Comparison of ENCODE assay signal across 9 cellular contexts in the genomic region with DNA sequence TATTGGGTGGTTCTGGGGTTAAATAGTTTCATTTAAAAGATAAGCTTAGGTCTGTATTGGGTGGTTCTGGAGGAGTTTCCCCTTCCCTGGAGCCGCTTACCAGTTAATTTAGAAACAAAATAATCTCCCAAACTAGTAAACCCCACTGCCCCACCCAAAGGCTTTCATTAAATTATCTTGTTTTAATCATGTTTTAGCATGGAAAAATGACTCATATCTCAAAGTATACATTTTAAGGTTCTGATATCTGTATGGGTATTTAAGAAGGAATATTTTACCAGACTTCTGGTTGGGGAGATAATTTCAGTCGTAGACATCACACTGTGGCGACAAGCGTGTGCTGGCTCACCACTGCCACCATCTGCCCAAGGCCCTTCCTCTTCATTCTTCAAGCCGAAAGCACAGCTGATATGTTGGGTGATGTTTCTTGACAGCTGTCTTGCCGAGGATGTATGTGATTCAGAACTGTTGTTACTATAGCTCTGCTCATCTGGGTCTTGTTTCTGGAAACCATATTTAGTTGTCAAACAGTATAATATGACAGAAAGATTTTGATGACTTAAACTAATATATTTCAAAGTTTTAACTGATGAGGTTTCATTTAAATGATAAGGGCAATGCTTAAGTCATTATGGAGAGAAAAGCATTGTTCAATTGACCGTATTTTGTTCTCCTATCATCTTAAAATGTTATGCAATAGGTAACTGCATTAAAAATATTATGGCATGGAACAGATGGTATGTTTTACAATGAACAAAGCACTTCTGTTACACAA. TPM values are rescaled to one million over a fixed set of nuclear protein-coding genes. Genes with fewer than 3 reads are reported as not detected.
DNase-seq lines count a peak whose midpoint lies in the region; ATAC-seq, FAIRE-seq and TF ChIP-seq lines count a peak whose summit lies in the region.
"Had no signal": no experiment of that assay in that cellular context is flagged by ENCODE, and none has a peak within 500 bp of the region (broad histone marks: within the 10 kb centered on the region; RNA-seq: fewer than 3 reads in every experiment).

No MANE protein-coding gene starts in this region.

- TF ChIP-seq EP300 in GM12878 (IDR thresholded peaks at IDR 0.05; ENCODE audit: borderline replicate concordance in 1 of 2, control insufficient read depth in 1 of 2, low read depth in 2 of 2, low read length in 2 of 2) (no peak), upper lobe of left lung (IDR thresholded peaks at IDR 0.05) (no peak)

- no peaks in the 10 kb centered on the region for H3K36me3 ChIP-seq in PC-9 (ENCODE audit: low read depth)
- H3K36me3 ChIP-seq in GM12878 (ENCODE audit: control insufficient read depth in 2 of 2, insufficient read depth in 2 of 2, low read length in 1 of 2), result no peaks in the 10 kb centered on the region
- H3K36me3 ChIP-seq in upper lobe of left lung, result no peaks in the 10 kb centered on the region

- H3K9me2 ChIP-seq in PC-9 (ENCODE audit: insufficient read depth), result no peaks in the 10 kb centered on the region

- no peak overlapping the region for H3K4me2 ChIP-seq in PC-9
- H3K4me2 ChIP-seq in GM12878 (ENCODE audit: control insufficient read depth, insufficient read depth), result no peak overlapping the region

- H3F3A ChIP-seq in PC-9 (ENCODE audit: insufficient read depth, low read depth), result no peaks in the 10 kb centered on the region

- SMC1A ChIA-PET in GM12878 (lab: Charles Lee; ENCODE audit: uncharacterized antibody, unreplicated experiment), result interaction anchor here (0.6 to 1.0 kb wide), 3 partner anchors 29 to 330 kb away, joined by 3 read pairs; no protein-coding TSS in a partner anchor

- no peaks in the 10 kb centered on the region for H3K9me3 ChIP-seq in PC-9 (ENCODE audit: insufficient read depth, low read depth)
- H3K9me3 ChIP-seq in GM12878 (replicated peaks; ENCODE audit: control insufficient read depth, insufficient read depth, low read length), result no peaks in the 10 kb centered on the region
- no peaks in the 10 kb centered on the region for H3K9me3 ChIP-seq in upper lobe of left lung

- H3K27ac ChIP-seq in PC-9 (no peak overlapping the region), GM12878 (ENCODE audit: control insufficient read depth, insufficient read depth) (no peak overlapping the region), upper lobe of left lung (no peak overlapping the region)

- in situ Hi-C loops in GM12878 (cut with MboI), result no loop called here

- no peak overlapping the region for H2AFZ ChIP-seq in PC-9
- no peak overlapping the region for H2AFZ ChIP-seq in GM12878 (ENCODE audit: control insufficient read depth, low read depth, low read length)

- H3K4me3 ChIP-seq in PC-9 (no peak overlapping the region), GM12878 (no peak overlapping the region), upper lobe of left lung (no peak overlapping the region)

- WGBS in GM12878 (ENCODE audit: insufficient coverage, insufficient replicate concordance, low lambda C conversion rate, missing lambda C conversion rate), result 5% methylated on average over 7 of the region's 7 CpGs
- WGBS in upper lobe of left lung, 2 donors, result 24 to 25% methylated on average over 7 of the region's 7 CpGs

- H3K27me3 ChIP-seq in PC-9 (ENCODE audit: insufficient read depth, low read depth) (peaks cover 26% of the 10 kb centered on the region), GM12878 (replicated peaks in 1 of 2; ENCODE audit: control insufficient read depth in 2 of 2, insufficient read depth in 2 of 2, low read length in 1 of 2) (peaks cover 3 to 10% of the 10 kb centered on the region in 2 experiments; a peak in 3 of 4 replicates), upper lobe of left lung (peaks cover 0 to 10% (median 5%) of the 10 kb centered on the region in 4 donors)

- RAD21 ChIA-PET in GM12878 (lab: Charles Lee; ENCODE audit: unreplicated experiment), result interaction anchor here (1.5 kb wide), 1 partner anchor 481 kb away, joined by 4 read pairs; no protein-coding TSS in a partner anchor

- no TSS peak for BruUV-seq in PC-9 (replicated peaks; lab: Mats Ljungman, UMichigan)
- no TSS peak for BruUV-seq in GM12878 (replicated peaks; lab: Mats Ljungman, UMichigan)

- peak; percentile 41 for FAIRE-seq in GM12878 (lab: Jason Lieb, UNC)

- TF ChIP-seq RAD21 in GM12878 (IDR thresholded peaks at IDR 0.05; ENCODE audit: insufficient read depth, low read depth, low read length), result peak; percentile 44; the same call in 1 of the 2 replicates

- H3K79me2 ChIP-seq in PC-9 (ENCODE audit: low read depth) (no peaks in the 10 kb centered on the region), GM12878 (ENCODE audit: control insufficient read depth, insufficient read depth, low read length) (no peaks in the 10 kb centered on the region)

- ATAC-seq in HG03354 (IDR thresholded peaks at IDR 0.05; ENCODE audit: poor library complexity, severe bottlenecking, unreplicated experiment), result peak; percentile 53
- peak; percentile 72 for ATAC-seq in GM12878
- ATAC-seq in GM18520 (IDR thresholded peaks at IDR 0.05; ENCODE audit: unreplicated experiment), result no peak
- ATAC-seq in upper lobe of left lung (ENCODE audit: low FRiP score in 2 of 2), result no peak

- no peak overlapping the region for H3K9ac ChIP-seq in GM12878 (ENCODE audit: control insufficient read depth, insufficient read depth, low read length)

- H3K4me1 ChIP-seq in PC-9 (replicated peaks; ENCODE audit: insufficient read depth) (no peaks in the 10 kb centered on the region), GM12878 (ENCODE audit: control insufficient read depth, insufficient read depth, low read length) (no peaks in the 10 kb centered on the region), upper lobe of left lung (peaks cover 10 to 11% (median 10%) of the 10 kb centered on the region in 4 donors)

- intact Hi-C loops in PC-9 (cut with micrococcal nuclease; ENCODE audit: unreplicated experiment), result loop anchor here (1.0 to 5.0 kb wide), 4 partner anchors 77 to 481 kb away; no protein-coding TSS in a partner anchor
- intact Hi-C loops in GM12878 (cut with micrococcal nuclease; ENCODE audit: unreplicated experiment), result loop anchor here (2.0 to 10.0 kb wide), 2 partner anchors 101 to 129 kb away; no protein-coding TSS in a partner anchor

- H4K20me1 ChIP-seq in PC-9 (ENCODE audit: insufficient read depth), result no peaks in the 10 kb centered on the region; the same call in 1 of the 2 replicates
- H4K20me1 ChIP-seq in GM12878 (ENCODE audit: control insufficient read depth, insufficient read depth), result no peaks in the 10 kb centered on the region

- peak; percentile 7 for DNase-seq in DMS153 (lab: John Stamatoyannopoulos, UW)
- DNase-seq in PC-9, result peak in 1 of 2 experiments; percentile 23
- no peak for DNase-seq in GM12878 (ENCODE audit: low read depth, low spot score)
- peak; percentile 81 for DNase-seq in myocyte (ENCODE audit: low read depth)
- DNase-seq in upper lobe of left lung, result no peak
- DNase-seq in activated gamma-delta T cell (lab: John Stamatoyannopoulos, UW), result no peak

- TF ChIP-seq POLR2A in GM12878 (IDR thresholded peaks at IDR 0.05; ENCODE audit: low read depth, low read length), result no peak
- no peak for TF ChIP-seq POLR2A in upper lobe of left lung (IDR thresholded peaks at IDR 0.05)

- POLR2A ChIA-PET in PC-9 (lab: Charles Lee; ENCODE audit: unreplicated experiment) (no interaction called here), GM12878 (lab: Charles Lee) (no interaction called here)

- CTCF ChIA-PET in PC-9 (lab: Charles Lee), result interaction anchor here (0.5 to 0.6 kb wide), 3 partner anchors 11 to 875 kb away, joined by 4 to 6 read pairs (median 6); no protein-coding TSS in a partner anchor
- CTCF ChIA-PET in GM12878 (lab: Yijun Ruan, JAX), result interaction anchor here (1.4 kb wide), 1 partner anchor 96 kb away, joined by 4 read pairs; no protein-coding TSS in a partner anchor

- TF ChIP-seq CTCF in PC-9 (conservative IDR thresholded peaks at IDR 0.05), result peak; percentile 50; the same call in 1 of the 2 replicates
- peak; percentile 41 to 58 (median 42); a peak in 5 of 6 replicates for TF ChIP-seq CTCF in GM12878 (IDR thresholded peaks at IDR 0.05 in 2 of 3, conservative IDR thresholded peaks at IDR 0.05 in 1 of 3; ENCODE audit: control insufficient read depth in 2 of 3, extremely low read depth in 1 of 3, insufficient read depth in 1 of 3, low read depth in 3 of 3, low read length in 3 of 3)
- TF ChIP-seq CTCF in upper lobe of left lung (IDR thresholded peaks at IDR 0.05), result no peak

RNA-seq across cellular contexts. Expression of a gene that starts 5.1 kb away (rescaled TPM):
- not detected in 2 replicates for total RNA-seq in PC-9 (2021)
- total RNA-seq in GM12878 (2013; cell fraction: nucleolus; rRNA removed), result not detected in 2 replicates
- not detected in 2 replicates for total RNA-seq in GM12878 (2014; rRNA removed)
- total RNA-seq in GM12878 (2014; rRNA removed; fragmentation: Illumina TruSeq; extraction: Trizol), result not detected in 2 replicates
- not detected in 2 replicates for total RNA-seq in GM12878 (2021)
- polyA plus RNA-seq in GM12878 (2011; ENCODE audit: low read depth), result not detected
- not detected in 2 replicates for polyA plus RNA-seq in GM12878 (2011; rRNA removed)
- polyA plus RNA-seq in GM12878 (2011; cell fraction: cytosol; rRNA removed), result not detected in 2 replicates
- polyA plus RNA-seq in GM12878 (2011; cell fraction: nucleus; rRNA removed), result not detected in 2 replicates
- not detected in 2 replicates for polyA plus RNA-seq in GM12878 (2012)
- not detected in 2 replicates for polyA plus RNA-seq in GM12878 (2014; fragmentation: Illumina TruSeq; extraction: Trizol)
- not detected for polyA plus RNA-seq in GM12878 (2014; fragmentation: Nextera tagmentation; extraction: Ambion mirVana)
- not detected in 2 replicates for polyA plus RNA-seq in GM12878 (2014; rRNA removed)
- polyA plus RNA-seq in GM12878 (2016; fragmentation: Nextera tagmentation; extraction: Ambion mirVana), result not detected
- polyA minus RNA-seq in GM12878 (2011; rRNA and poly(A)+ RNA removed), result not detected in 2 replicates
- polyA minus RNA-seq in GM12878 (2011; cell fraction: cytosol; rRNA and poly(A)+ RNA removed), result not detected in 2 replicates
- not detected in 2 replicates for polyA minus RNA-seq in GM12878 (2011; cell fraction: nucleus; rRNA and poly(A)+ RNA removed)
- total RNA-seq in myocyte, result not detected in 2 replicates
- polyA plus RNA-seq in myocyte (2012), result not detected
- not detected for total RNA-seq in upper lobe of left lung
- total RNA-seq: mononuclear cell had no signal

RNA-seq across cellular contexts. Expression of a gene that starts 17.3 kb away (rescaled TPM):
- 3.5 and 3.8 TPM in 2 replicates for total RNA-seq in PC-9 (2021)
- total RNA-seq in GM12878 (2013; cell fraction: nucleolus; rRNA removed), result not detected in 2 replicates
- total RNA-seq in GM12878 (2014; rRNA removed), result not detected in 2 replicates
- not detected in 2 replicates for total RNA-seq in GM12878 (2014; rRNA removed; fragmentation: Illumina TruSeq; extraction: Trizol)
- total RNA-seq in GM12878 (2021), result 0.08 and 0.19 TPM in 2 replicates
- not detected for polyA plus RNA-seq in GM12878 (2011; ENCODE audit: low read depth)
- not detected in 2 replicates for polyA plus RNA-seq in GM12878 (2011; rRNA removed)
- polyA plus RNA-seq in GM12878 (2011; cell fraction: cytosol; rRNA removed), result 0.03 and 0.17 TPM in 2 replicates
- 0.07 TPM in 1 of 2 replicates, not detected in the other for polyA plus RNA-seq in GM12878 (2011; cell fraction: nucleus; rRNA removed)
- not detected in 2 replicates for polyA plus RNA-seq in GM12878 (2012)
- not detected in 2 replicates for polyA plus RNA-seq in GM12878 (2014; fragmentation: Illumina TruSeq; extraction: Trizol)
- not detected for polyA plus RNA-seq in GM12878 (2014; fragmentation: Nextera tagmentation; extraction: Ambion mirVana)
- not detected in 2 replicates for polyA plus RNA-seq in GM12878 (2014; rRNA removed)
- polyA plus RNA-seq in GM12878 (2016; fragmentation: Nextera tagmentation; extraction: Ambion mirVana), result under 1 TPM; 0.05 to 0.13 TPM
- 0.15 and 0.22 TPM in 2 replicates for polyA minus RNA-seq in GM12878 (2011; rRNA and poly(A)+ RNA removed)
- polyA minus RNA-seq in GM12878 (2011; cell fraction: cytosol; rRNA and poly(A)+ RNA removed), result not detected in 2 replicates
- under 0.01 TPM in 1 of 2 replicates, not detected in the other for polyA minus RNA-seq in GM12878 (2011; cell fraction: nucleus; rRNA and poly(A)+ RNA removed)
- not detected in 2 replicates for total RNA-seq in myocyte
- not detected for polyA plus RNA-seq in myocyte (2012)
- total RNA-seq in upper lobe of left lung, result 1 to 10 TPM in 2 of 6 donors, under 1 TPM in 4; under 0.01 to 3.3 (median 0.50) TPM

RNA-seq across cellular contexts. Expression of a gene that starts 35.1 kb away (rescaled TPM):
- not detected in 2 replicates for total RNA-seq in PC-9 (2021)
- not detected in 2 replicates for total RNA-seq in GM12878 (2013; cell fraction: nucleolus; rRNA removed)
- not detected in 2 replicates for total RNA-seq in GM12878 (2014; rRNA removed)
- not detected in 2 replicates for total RNA-seq in GM12878 (2014; rRNA removed; fragmentation: Illumina TruSeq; extraction: Trizol)
- not detected in 2 replicates for total RNA-seq in GM12878 (2021)
- not detected for polyA plus RNA-seq in GM12878 (2011; ENCODE audit: low read depth)
- 0.03 TPM in 1 of 2 replicates, not detected in the other for polyA plus RNA-seq in GM12878 (2011; rRNA removed)
- 0.03 TPM in 1 of 2 replicates, not detected in the other for polyA plus RNA-seq in GM12878 (2011; cell fraction: cytosol; rRNA removed)
- polyA plus RNA-seq in GM12878 (2011; cell fraction: nucleus; rRNA removed), result 0.09 TPM in 1 of 2 replicates, not detected in the other
- not detected in 2 replicates for polyA plus RNA-seq in GM12878 (2012)
- not detected in 2 replicates for polyA plus RNA-seq in GM12878 (2014; fragmentation: Illumina TruSeq; extraction: Trizol)
- not detected for polyA plus RNA-seq in GM12878 (2014; fragmentation: Nextera tagmentation; extraction: Ambion mirVana)
- polyA plus RNA-seq in GM12878 (2014; rRNA removed), result not detected in 2 replicates
- polyA plus RNA-seq in GM12878 (2016; fragmentation: Nextera tagmentation; extraction: Ambion mirVana), result not detected
- polyA minus RNA-seq in GM12878 (2011; rRNA and poly(A)+ RNA removed), result not detected in 2 replicates
- not detected in 2 replicates for polyA minus RNA-seq in GM12878 (2011; cell fraction: cytosol; rRNA and poly(A)+ RNA removed)
- not detected in 2 replicates for polyA minus RNA-seq in GM12878 (2011; cell fraction: nucleus; rRNA and poly(A)+ RNA removed)
- 0.10 TPM in 1 of 2 replicates, not detected in the other for total RNA-seq in myocyte
- polyA plus RNA-seq in myocyte (2012), result 0.05 TPM
- 1 to 10 TPM in 1 of 6 donors, under 1 TPM in 4, not detected in 1; 0.15 to 1.0 (median 0.57) TPM for total RNA-seq in upper lobe of left lung

RNA-seq across cellular contexts. Expression of a gene that starts 50.3 kb away (rescaled TPM):
- total RNA-seq in PC-9 (2021), result not detected in 2 replicates
- not detected in 2 replicates for total RNA-seq in GM12878 (2013; cell fraction: nucleolus; rRNA removed)
- not detected in 2 replicates for total RNA-seq in GM12878 (2014; rRNA removed)
- total RNA-seq in GM12878 (2014; rRNA removed; fragmentation: Illumina TruSeq; extraction: Trizol), result not detected in 2 replicates
- total RNA-seq in GM12878 (2021), result not detected in 2 replicates
- polyA plus RNA-seq in GM12878 (2011; ENCODE audit: low read depth), result not detected
- not detected in 2 replicates for polyA plus RNA-seq in GM12878 (2011; rRNA removed)
- polyA plus RNA-seq in GM12878 (2011; cell fraction: cytosol; rRNA removed), result not detected in 2 replicates
- polyA plus RNA-seq in GM12878 (2011; cell fraction: nucleus; rRNA removed), result not detected in 2 replicates
- not detected in 2 replicates for polyA plus RNA-seq in GM12878 (2012)
- polyA plus RNA-seq in GM12878 (2014; fragmentation: Illumina TruSeq; extraction: Trizol), result not detected in 2 replicates
- polyA plus RNA-seq in GM12878 (2014; fragmentation: Nextera tagmentation; extraction: Ambion mirVana), result not detected
- not detected in 2 replicates for polyA plus RNA-seq in GM12878 (2014; rRNA removed)
- polyA plus RNA-seq in GM12878 (2016; fragmentation: Nextera tagmentation; extraction: Ambion mirVana), result not detected
- not detected in 2 replicates for polyA minus RNA-seq in GM12878 (2011; rRNA and poly(A)+ RNA removed)
- not detected in 2 replicates for polyA minus RNA-seq in GM12878 (2011; cell fraction: cytosol; rRNA and poly(A)+ RNA removed)
- polyA minus RNA-seq in GM12878 (2011; cell fraction: nucleus; rRNA and poly(A)+ RNA removed), result not detected in 2 replicates
- total RNA-seq in myocyte, result 0.26 TPM in 1 of 2 replicates, not detected in the other
- polyA plus RNA-seq in myocyte (2012), result 0.05 TPM
- 1 to 10 TPM in 1 of 6 donors, under 1 TPM in 1, not detected in 4; 0.74 to 2.2 TPM for total RNA-seq in upper lobe of left lung

Comparison
In these comparisons a context has a peak if more than half of its experiments do, and no peak if none do; other contexts are left out.
1. DNase-seq: peak in DMS153 (single experiment) and myocyte (single experiment); none in GM12878 (single experiment), upper lobe of left lung (0 of 2) and activated gamma-delta T cell (single experiment).
2. ATAC-seq: peak in HG03354 (single experiment) and GM12878 (single experiment); none in GM18520 (single experiment) and upper lobe of left lung (0 of 2).
3. CTCF ChIP-seq: peak in PC-9 (single experiment) and GM12878 (3 of 3); none in upper lobe of left lung (0 of 6).